Comparison of ENCODE assay signal across 18 cellular contexts in the genomic region with DNA sequence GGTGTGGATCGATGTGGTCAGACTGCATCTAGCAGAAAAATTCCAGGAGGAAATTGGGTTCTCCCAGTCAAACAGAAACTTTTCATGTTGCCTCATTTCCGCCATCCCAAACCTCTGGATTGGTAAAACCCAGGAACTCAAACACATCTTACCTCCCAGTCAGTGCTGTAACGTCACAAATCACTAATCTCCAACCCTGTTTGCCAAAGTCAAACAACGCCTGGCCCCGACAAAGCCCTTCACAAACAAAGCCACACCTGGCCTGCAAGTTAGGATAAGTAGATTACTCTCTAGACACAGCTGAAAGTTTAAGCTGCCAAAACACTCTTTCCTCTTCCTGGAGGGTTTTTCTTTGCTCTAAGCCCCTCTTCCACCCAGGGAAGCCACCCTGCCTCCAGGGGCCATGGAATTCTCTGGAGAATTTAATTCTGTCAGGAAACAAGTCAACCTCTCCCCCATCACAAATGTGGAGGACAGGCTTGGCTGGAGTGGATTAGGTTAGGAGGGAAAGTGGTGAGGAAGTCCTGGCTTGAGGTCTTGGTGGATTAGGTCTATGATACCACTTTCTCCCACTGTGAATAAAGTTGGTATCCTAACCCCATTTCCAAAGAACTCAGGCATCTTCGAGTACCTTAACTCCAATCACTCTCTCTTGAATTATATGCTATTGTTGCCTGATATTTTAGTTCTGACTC.
A peak's percentile ranks its signal among the peaks of the same experiment; 100 is the strongest.
DNase-seq lines count a peak whose midpoint lies in the region; ATAC-seq and TF ChIP-seq lines count a peak whose summit lies in the region.
"Had no signal": no experiment of that assay in that cellular context is flagged by ENCODE, and none has a peak within 500 bp of the region (broad histone marks: within the 10 kb centered on the region; RNA-seq: fewer than 3 reads in every experiment).

No MANE protein-coding gene starts in this region.

- H3K27me3 ChIP-seq in body of pancreas: no peaks in the 10 kb centered on the region
- H3K27me3 ChIP-seq: dorsolateral prefrontal cortex had no signal

- peaks cover 13% of the 10 kb centered on the region for H3K36me3 Mint-ChIP-seq in progenitor cell of endocrine pancreas (ENCODE audit: insufficient read depth)
- H3K36me3 Mint-ChIP-seq: activated naive CD4-positive, alpha-beta T cell treated with anti-CD3 and anti-CD28 coated beads, Interleukin-2, amount 50 U/mL, for 24 hours; brain had no signal

- H3K27ac Mint-ChIP-seq in progenitor cell of endocrine pancreas: peak overlapping the region; percentile 97
- H3K27ac Mint-ChIP-seq: activated CD4-positive, alpha-beta T cell treated with anti-CD3 and anti-CD28 coated beads, Interleukin-2, amount 10 ng/mL, durations not matched to agents 24 days and 14 days; activated naive CD4-positive, alpha-beta T cell treated with anti-CD3 and anti-CD28 coated beads, Interleukin-2, amount 50 U/mL, for 24 hours; B cell; brain; stimulated activated naive CD8-positive, alpha-beta T cell treated with anti-CD3 and anti-CD28 coated beads, Interleukin-15, Interleukin-2, amounts not matched to agents 100 ng/mL and 50 ng/mL, for 24 hours had no signal

- no peaks in the 10 kb centered on the region for H3K36me3 ChIP-seq in body of pancreas (replicated peaks in 1 of 2; ENCODE audit: insufficient read depth in 1 of 2, low read depth in 2 of 2)

- peak; percentile 53 for DNase-seq in DMS53 treated with DMSO at 0.1 percent for 48 hours (lab: John Stamatoyannopoulos, UW; ENCODE audit: unreplicated experiment)
- peak; percentile 13 for DNase-seq in NCI-H2029 (lab: John Stamatoyannopoulos, UW)
- peak; percentile 57 to 85 (median 70) for DNase-seq in body of pancreas
- DNase-seq in progenitor cell of endocrine pancreas (ENCODE audit: low spot score, unreplicated experiment): peak; percentile 58
- no peak for DNase-seq in stimulated activated naive CD4-positive, alpha-beta T cell (lab: John Stamatoyannopoulos, UW)
- DNase-seq in activated CD4-positive, alpha-beta T cell treated with anti-CD3 and anti-CD28 coated beads for 48 hours: no peak
- DNase-seq: activated CD4-positive, alpha-beta T cell treated with anti-CD3 and anti-CD28 coated beads, Interleukin-2, amount 10 ng/mL, durations not matched to agents 24 days and 14 days; DMS79 treated with DMSO at 0.1 percent for 48 hours; dorsolateral prefrontal cortex; hippocampal formation; posterior cingulate gyrus; Right ventricle myocardium superior; T1000 had no signal

- H3K4me1 ChIP-seq in body of pancreas: peaks cover 24% of the 10 kb centered on the region

- TF ChIP-seq POLR2A in body of pancreas (IDR thresholded peaks at IDR 0.05): no peak

- 24 to 35% methylated on average over 6 of the region's 6 CpGs for WGBS in body of pancreas, 2 donors

- peak; percentile 98 for ATAC-seq in body of pancreas
- no peak for ATAC-seq in HG02981 (IDR thresholded peaks at IDR 0.05; ENCODE audit: unreplicated experiment)

- no peaks in the 10 kb centered on the region for H3K27me3 Mint-ChIP-seq in progenitor cell of endocrine pancreas

- no peaks in the 10 kb centered on the region for H3K9me3 ChIP-seq in body of pancreas

- H3K4me3 ChIP-seq in body of pancreas: no peak overlapping the region
- H3K4me3 ChIP-seq: dorsolateral prefrontal cortex had no signal

- H3K9me3 Mint-ChIP-seq in progenitor cell of endocrine pancreas (ENCODE audit: low read depth): no peaks in the 10 kb centered on the region
- H3K9me3 Mint-ChIP-seq: activated CD4-positive, alpha-beta T cell treated with anti-CD3 and anti-CD28 coated beads, Interleukin-2, amount 10 ng/mL, durations not matched to agents 24 days and 14 days; activated naive CD4-positive, alpha-beta T cell treated with anti-CD3 and anti-CD28 coated beads, Interleukin-2, amount 50 U/mL, for 24 hours; brain; stimulated activated naive CD8-positive, alpha-beta T cell treated with anti-CD3 and anti-CD28 coated beads, Interleukin-15, Interleukin-2, amounts not matched to agents 100 ng/mL and 50 ng/mL, for 24 hours had no signal

- intact Hi-C loops in body of pancreas (cut with DNase I): no loop called here

- peaks cover 55% of the 10 kb centered on the region for H3K4me1 Mint-ChIP-seq in progenitor cell of endocrine pancreas (ENCODE audit: low read depth)
- H3K4me1 Mint-ChIP-seq: activated CD4-positive, alpha-beta T cell treated with anti-CD3 and anti-CD28 coated beads, Interleukin-2, amount 10 ng/mL, durations not matched to agents 24 days and 14 days; activated naive CD4-positive, alpha-beta T cell treated with anti-CD3 and anti-CD28 coated beads, Interleukin-2, amount 50 U/mL, for 24 hours; brain had no signal

- no peak for TF ChIP-seq CTCF in body of pancreas (IDR thresholded peaks at IDR 0.05)
- TF ChIP-seq CTCF in progenitor cell of endocrine pancreas (IDR thresholded peaks at IDR 0.05; ENCODE audit: unreplicated experiment): no peak

- peak overlapping the region; percentile 23 for H3K4me3 Mint-ChIP-seq in progenitor cell of endocrine pancreas (ENCODE audit: low read depth)
- H3K4me3 Mint-ChIP-seq: activated CD4-positive, alpha-beta T cell treated with anti-CD3 and anti-CD28 coated beads, Interleukin-2, amount 10 ng/mL, durations not matched to agents 24 days and 14 days; activated naive CD4-positive, alpha-beta T cell treated with anti-CD3 and anti-CD28 coated beads, Interleukin-2, amount 50 U/mL, for 24 hours; B cell; brain; stimulated activated naive CD8-positive, alpha-beta T cell treated with anti-CD3 and anti-CD28 coated beads, Interleukin-15, Interleukin-2, amounts not matched to agents 100 ng/mL and 50 ng/mL, for 24 hours had no signal

- H3K27ac ChIP-seq in body of pancreas: peak overlapping the region in 2 of 4 donors; percentile 73 to 75
- H3K27ac ChIP-seq: dorsolateral prefrontal cortex had no signal

Comparison
In these comparisons a context has a peak if more than half of its experiments do, and no peak if none do; other contexts are left out.
1. DNase-seq: peak in DMS53 treated with DMSO at 0.1 percent for 48 hours (single experiment), NCI-H2029 (single experiment), body of pancreas (4 of 4) and progenitor cell of endocrine pancreas (single experiment); none in stimulated activated naive CD4-positive, alpha-beta T cell (0 of 6) and activated CD4-positive, alpha-beta T cell treated with anti-CD3 and anti-CD28 coated beads for 48 hours (single experiment).